9 cellular contexts compared by ENCODE assay signal in genomic region chr3:12560505-12561188, GRCh38. TPM values are rescaled to one million over a fixed set of nuclear protein-coding genes. Genes with fewer than 3 reads are reported as not detected.
DNase-seq lines count a peak whose midpoint lies in the region; ATAC-seq and TF ChIP-seq lines count a peak whose summit lies in the region.
"Had no signal": no experiment of that assay in that cellular context is flagged by ENCODE, and none has a peak within 500 bp of the region (broad histone marks: within the 10 kb centered on the region; RNA-seq: fewer than 3 reads in every experiment).

No MANE protein-coding gene starts in this region.

- no peaks in the 10 kb centered on the region for H3K9me3 Mint-ChIP-seq in neural crest cell

- H3K27ac Mint-ChIP-seq in neural crest cell (ENCODE audit: unreplicated experiment): no peak overlapping the region

- ATAC-seq in GM18868 (IDR thresholded peaks at IDR 0.05; ENCODE audit: unreplicated experiment) (peak; percentile 77), HG02610 (IDR thresholded peaks at IDR 0.05; ENCODE audit: unreplicated experiment) (peak; percentile 70), GM19324 (IDR thresholded peaks at IDR 0.05; ENCODE audit: low FRiP score, unreplicated experiment) (no peak)

- no peaks in the 10 kb centered on the region for H3K36me3 Mint-ChIP-seq in neural crest cell (ENCODE audit: low read depth)

- no peaks in the 10 kb centered on the region for H3K27me3 Mint-ChIP-seq in neural crest cell (ENCODE audit: low read depth)

- TF ChIP-seq CTCF in neural crest cell (conservative IDR thresholded peaks at IDR 0.05): no peak

- H3K4me3 Mint-ChIP-seq in neural crest cell: peak overlapping the region; percentile 34

- peak; percentile 82 for DNase-seq in SIG-M5 treated with dmso at 0.1 percent for 504 hours (lab: John Stamatoyannopoulos, UW; ENCODE audit: unreplicated experiment)
- DNase-seq in neural crest cell (ENCODE audit: low read depth, low spot score): no peak
- no peak for DNase-seq in pons (ENCODE audit: low spot score)
- no peak for DNase-seq in hypothalamus (lab: John Stamatoyannopoulos, UW)
- DNase-seq: activated effector memory CD4-positive, alpha-beta T cell treated with anti-CD3 and anti-CD28 coated beads, Interleukin-2, amount 50 U/mL, for 16 hours had no signal

- H3K4me1 Mint-ChIP-seq in neural crest cell: peaks cover 65% of the 10 kb centered on the region

RNA-seq across cellular contexts. Expression of gene MKRN2, which starts 3.8 kb away (rescaled TPM):
- 25.8 and 27.2 TPM in 2 replicates for total RNA-seq in neural crest cell

RNA-seq across cellular contexts. Expression of gene MKRN2OS, which starts 15.3 kb away (rescaled TPM):
- not detected in 2 replicates for total RNA-seq in neural crest cell
- total RNA-seq: frontal cortex had no signal
